In genomic region chr3:87206070-87206469, GRCh38 we compare ENCODE assay signal across 15 cellular contexts. TPM values are rescaled to one million over a fixed set of nuclear protein-coding genes. Genes with fewer than 3 reads are reported as not detected.
DNase-seq lines count a peak whose midpoint lies in the region; ATAC-seq and TF ChIP-seq lines count a peak whose summit lies in the region.
"Had no signal": no experiment of that assay in that cellular context is flagged by ENCODE, and none has a peak within 500 bp of the region (broad histone marks: within the 10 kb centered on the region; RNA-seq: fewer than 3 reads in every experiment).

No MANE protein-coding gene starts in this region.

- dilution Hi-C loops in IMR-90 (cut with HindIII; ENCODE audit: low sequenced_read_pairs, unreplicated experiment): no loop called here

- H2BK120ac ChIP-seq in IMR-90 (ENCODE audit: low read depth, low read length): no peak overlapping the region

- no peaks in the 10 kb centered on the region for H3K36me3 Mint-ChIP-seq in Caco-2 (ENCODE audit: insufficient read depth, unreplicated experiment)
- H3K36me3 Mint-ChIP-seq: activated naive CD4-positive, alpha-beta T cell treated with anti-CD3 and anti-CD28 coated beads, Interleukin-2, amount 10 ng/mL, durations not matched to agents 7 days and 5 days; neural progenitor cell had no signal

- H3K27ac ChIP-seq in IMR-90 (ENCODE audit: insufficient read depth, low read length) (no peak overlapping the region), right lobe of liver (no peak overlapping the region)
- H3K27ac ChIP-seq: neural progenitor cell had no signal

- no CpG with 5 or more reads among the region's 2 CpGs for WGBS in IMR-90 (ENCODE audit: extremely low coverage in 2 of 2, insufficient read length in 1 of 2), 2 experiments
- WGBS in right lobe of liver (ENCODE audit: insufficient coverage, low coverage, low lambda C conversion rate, missing lambda C conversion rate): 0% methylated on average over 2 of the region's 2 CpGs

- CTCF ChIA-PET in Caco-2 (lab: Charles Lee): no interaction called here
- CTCF ChIA-PET in IMR-90 (lab: Yijun Ruan, JAX): no interaction called here

- no peak overlapping the region for H3K4ac ChIP-seq in IMR-90 (ENCODE audit: low read depth, low read length)

- H3K9ac ChIP-seq in IMR-90 (ENCODE audit: low read depth, low read length): no peak overlapping the region
- H3K9ac ChIP-seq: neural progenitor cell had no signal

- no peak for TF ChIP-seq CTCF in Caco-2 (IDR thresholded peaks at IDR 0.05; ENCODE audit: insufficient read depth in 1 of 2, low read depth in 1 of 2, low read length in 1 of 2, severe bottlenecking in 1 of 2, unreplicated experiment in 1 of 2)
- no peak for TF ChIP-seq CTCF in IMR-90 (conservative IDR thresholded peaks at IDR 0.05; ENCODE audit: low read depth, low read length)
- TF ChIP-seq CTCF in cardiac fibroblast (IDR thresholded peaks at IDR 0.05; ENCODE audit: low read depth, low read length): no peak
- TF ChIP-seq CTCF in right lobe of liver (IDR thresholded peaks at IDR 0.05): no peak

- H2AK9ac ChIP-seq in IMR-90 (replicated peaks; ENCODE audit: low read depth, low read length, poor library complexity): no peak overlapping the region

- no peaks in the 10 kb centered on the region for H4K20me1 ChIP-seq in IMR-90 (ENCODE audit: insufficient read depth, low read length)

- H3K4me2 ChIP-seq in IMR-90 (ENCODE audit: low read depth, low read length): no peak overlapping the region
- H3K4me2 ChIP-seq: neural progenitor cell had no signal

- no peaks in the 10 kb centered on the region for H3K4me1 Mint-ChIP-seq in Caco-2 (ENCODE audit: low read depth, unreplicated experiment)
- H3K4me1 Mint-ChIP-seq: activated naive CD4-positive, alpha-beta T cell treated with anti-CD3 and anti-CD28 coated beads, Interleukin-2, amount 10 ng/mL, durations not matched to agents 7 days and 5 days had no signal

- DNase-seq in Caco-2 (peak in 1 of 2 experiments; percentile 46), IMR-90 (peak; percentile 86), cardiac fibroblast (ENCODE audit: low read depth in 2 of 2) (peak; percentile 63 to 78), right lobe of liver (no peak), mesenteric fat pad (ENCODE audit: low spot score) (no peak), NCI-H2227 treated with DMSO at 0.1 percent for 48 hours (lab: John Stamatoyannopoulos, UW) (no peak), putamen (ENCODE audit: low spot score) (no peak)
- DNase-seq: activated naive CD4-positive, alpha-beta T cell treated with anti-CD3 and anti-CD28 coated beads, Interleukin-2, amount 10 ng/mL, durations not matched to agents 7 days and 5 days; DMS79 treated with DMSO at 0.1 percent for 48 hours; effector CD4-positive, alpha-beta T cell; NCI-H446 treated with DMSO at 0.1 percent for 48 hours; stimulated activated CD4-positive, alpha-beta T cell treated with anti-CD3 and anti-CD28 coated beads, Interleukin-4, amount 100 ng/mL, for 4 hours; substantia nigra had no signal

- H3K27me3 Mint-ChIP-seq in Caco-2 (ENCODE audit: insufficient read depth, unreplicated experiment): no peaks in the 10 kb centered on the region

- H3K56ac ChIP-seq in IMR-90 (ENCODE audit: extremely low read depth, insufficient read depth, low read length): no peak overlapping the region

- intact Hi-C loops in Caco-2 (cut with micrococcal nuclease; ENCODE audit: unreplicated experiment): loop anchor here (1.0 kb wide), 2 partner anchors 9 to 21 kb away; partner anchors contain the start of gene CHMP2B
- intact Hi-C loops in IMR-90 (cut with micrococcal nuclease): no loop called here
- intact Hi-C loops in right lobe of liver (cut with DNase I): no loop called here

- H2BK20ac ChIP-seq in IMR-90 (ENCODE audit: low read depth, low read length): no peak overlapping the region

- BruUV-seq in Caco-2 (replicated peaks; lab: Mats Ljungman, UMichigan): no TSS peak
- no TSS peak for BruUV-seq in IMR-90 (replicated peaks; lab: Mats Ljungman, UMichigan)

- peak overlapping the region; percentile 13 for H3K4me3 Mint-ChIP-seq in Caco-2 (ENCODE audit: unreplicated experiment)
- H3K4me3 Mint-ChIP-seq: activated naive CD4-positive, alpha-beta T cell treated with anti-CD3 and anti-CD28 coated beads, Interleukin-2, amount 10 ng/mL, durations not matched to agents 7 days and 5 days; neural progenitor cell had no signal

- no peak overlapping the region for H2BK15ac ChIP-seq in IMR-90 (ENCODE audit: low read depth, low read length)

- no peaks in the 10 kb centered on the region for H3K9me1 ChIP-seq in IMR-90 (ENCODE audit: insufficient read depth, low read length)

- H4K91ac ChIP-seq in IMR-90 (ENCODE audit: insufficient read depth, low read depth, low read length): no peak overlapping the region

- H3K23ac ChIP-seq in IMR-90 (ENCODE audit: low read depth, low read length): no peak overlapping the region

- in situ Hi-C loops in IMR-90 (cut with MboI; ENCODE audit: low sequenced_read_pairs): no loop called here

- H3K36me3 ChIP-seq in Caco-2 (ENCODE audit: control insufficient read depth, insufficient read depth, low read length): no peaks in the 10 kb centered on the region
- no peaks in the 10 kb centered on the region for H3K36me3 ChIP-seq in IMR-90 (ENCODE audit: control insufficient read depth, insufficient read depth, low read length)
- no peaks in the 10 kb centered on the region for H3K36me3 ChIP-seq in right lobe of liver
- H3K36me3 ChIP-seq: neural progenitor cell had no signal

- H2BK5ac ChIP-seq in IMR-90 (ENCODE audit: low read depth, low read length, poor library complexity, severe bottlenecking): no peak overlapping the region

- H3K27me3 ChIP-seq in Caco-2 (replicated peaks; ENCODE audit: control insufficient read depth, insufficient read depth, low read length): no peaks in the 10 kb centered on the region
- H3K27me3 ChIP-seq in IMR-90 (ENCODE audit: control insufficient read depth, insufficient read depth, low read length): no peaks in the 10 kb centered on the region
- no peaks in the 10 kb centered on the region for H3K27me3 ChIP-seq in right lobe of liver
- H3K27me3 ChIP-seq: neural progenitor cell had no signal

- H3K9me3 Mint-ChIP-seq in Caco-2 (ENCODE audit: unreplicated experiment): no peaks in the 10 kb centered on the region
- H3K9me3 Mint-ChIP-seq: activated naive CD4-positive, alpha-beta T cell treated with anti-CD3 and anti-CD28 coated beads, Interleukin-2, amount 10 ng/mL, durations not matched to agents 7 days and 5 days; neural progenitor cell had no signal

- H3K4me1 ChIP-seq in Caco-2 (peaks cover 20% of the 10 kb centered on the region), IMR-90 (ENCODE audit: control insufficient read depth, insufficient read depth, low read length) (no peaks in the 10 kb centered on the region), right lobe of liver (peaks cover 0 to 16% (median 0%) of the 10 kb centered on the region in 4 donors)

- no peak overlapping the region for H3K18ac ChIP-seq in IMR-90 (ENCODE audit: low read depth, low read length)

- no peak overlapping the region for H2AK5ac ChIP-seq in IMR-90 (ENCODE audit: low read depth, low read length)

- no peak overlapping the region for H3K27ac Mint-ChIP-seq in Caco-2 (ENCODE audit: unreplicated experiment)
- H3K27ac Mint-ChIP-seq: activated naive CD4-positive, alpha-beta T cell treated with anti-CD3 and anti-CD28 coated beads, Interleukin-2, amount 10 ng/mL, durations not matched to agents 7 days and 5 days; neural progenitor cell had no signal

- peak overlapping the region; percentile 47 for H2AFZ ChIP-seq in IMR-90 (replicated peaks; ENCODE audit: low read length, poor library complexity)
- H2AFZ ChIP-seq: neural progenitor cell had no signal

- no peak overlapping the region for H3K14ac ChIP-seq in IMR-90 (replicated peaks; ENCODE audit: low read depth, low read length)

- no peaks in the 10 kb centered on the region for H3K9me3 ChIP-seq in Caco-2
- no peaks in the 10 kb centered on the region for H3K9me3 ChIP-seq in IMR-90 (ENCODE audit: control insufficient read depth, insufficient read depth, low read length)
- H3K9me3 ChIP-seq in right lobe of liver: no peaks in the 10 kb centered on the region

- TF ChIP-seq RAD21 in IMR-90 (IDR thresholded peaks at IDR 0.05; ENCODE audit: low read length): no peak

- ATAC-seq in IMR-90 (ENCODE audit: low read depth) (peak; percentile 93), right lobe of liver (peak; percentile 73 to 95 (median 82)), HG03460 (IDR thresholded peaks at IDR 0.05; ENCODE audit: unreplicated experiment) (no peak)

- no peak for TF ChIP-seq POLR2A in IMR-90 (IDR thresholded peaks at IDR 0.05; ENCODE audit: low read depth, low read length)
- TF ChIP-seq POLR2A in right lobe of liver (IDR thresholded peaks at IDR 0.05): no peak

- no peak overlapping the region for H4K5ac ChIP-seq in IMR-90 (ENCODE audit: low read depth, low read length)

- POLR2A ChIA-PET in Caco-2 (lab: Charles Lee): no interaction called here
- POLR2A ChIA-PET in IMR-90 (lab: Charles Lee; ENCODE audit: unreplicated experiment): no interaction called here

- H3K4me3 ChIP-seq in Caco-2 (ENCODE audit: low read depth, low read length): no peak overlapping the region
- no peak overlapping the region for H3K4me3 ChIP-seq in IMR-90 (ENCODE audit: insufficient read depth, low read depth, low read length)
- no peak overlapping the region for H3K4me3 ChIP-seq in cardiac fibroblast (replicated peaks in 1 of 2; ENCODE audit: low read depth in 2 of 2, low read length in 2 of 2)
- H3K4me3 ChIP-seq in right lobe of liver: no peak overlapping the region
- H3K4me3 ChIP-seq: neural progenitor cell had no signal

- no peaks in the 10 kb centered on the region for H3K79me1 ChIP-seq in IMR-90 (ENCODE audit: low read depth in 1 of 2, low read length in 2 of 2)

- H4K8ac ChIP-seq in IMR-90 (ENCODE audit: low read depth in 2 of 2, low read length in 2 of 2): no peak overlapping the region

TF ChIP-seq in IMR-90, 13 proteins besides CTCF, POLR2A, EP300 and RAD21:
- TF ChIP-seq RCOR1 (IDR thresholded peaks at IDR 0.05; ENCODE audit: insufficient replicate concordance, low read length): peak; percentile 58
- no peak for TF ChIP-seq BHLHE40 (IDR thresholded peaks at IDR 0.05; ENCODE audit: low read depth, low read length)
- no peak for TF ChIP-seq NFE2L2 (IDR thresholded peaks at IDR 0.05; ENCODE audit: low read depth, low read length)
- peak; percentile 81 for TF ChIP-seq FOS (IDR thresholded peaks at IDR 0.05; ENCODE audit: low read depth, low read length)
- TF ChIP-seq CEBPB (IDR thresholded peaks at IDR 0.05; ENCODE audit: low read depth, low read length): peak; percentile 98

RNA-seq across cellular contexts. Expression of gene CHMP2B, which starts 21.0 kb away (rescaled TPM):
- total RNA-seq in Caco-2 (2022) (45.4 and 52.4 TPM in 2 replicates), IMR-90 (2012; rRNA removed) (6.8 and 15.0 TPM in 2 replicates), right lobe of liver (10 to 100 TPM; 16.9 to 34.8 (median 21.3) TPM), mesenteric fat pad (33.6 TPM)
- polyA plus RNA-seq in IMR-90 (2012; rRNA removed): 11.1 and 14.0 TPM in 2 replicates
- 6.6 and 8.0 TPM in 2 replicates for polyA plus RNA-seq in IMR-90 (2012; cell fraction: cytosol; rRNA removed)
- 3.1 and 10.4 TPM in 2 replicates for polyA plus RNA-seq in IMR-90 (2012; cell fraction: nucleus; rRNA removed; ENCODE audit: low replicate concordance)

Comparison
In these comparisons a context has a peak if more than half of its experiments do, and no peak if none do; other contexts are left out.
1. DNase-seq: peak in IMR-90 (single experiment) and cardiac fibroblast (2 of 2); none in right lobe of liver (0 of 3), mesenteric fat pad (single experiment), NCI-H2227 treated with DMSO at 0.1 percent for 48 hours (single experiment) and putamen (single experiment).